ENCODE assay signal across 21 cellular contexts in the genomic region with DNA sequence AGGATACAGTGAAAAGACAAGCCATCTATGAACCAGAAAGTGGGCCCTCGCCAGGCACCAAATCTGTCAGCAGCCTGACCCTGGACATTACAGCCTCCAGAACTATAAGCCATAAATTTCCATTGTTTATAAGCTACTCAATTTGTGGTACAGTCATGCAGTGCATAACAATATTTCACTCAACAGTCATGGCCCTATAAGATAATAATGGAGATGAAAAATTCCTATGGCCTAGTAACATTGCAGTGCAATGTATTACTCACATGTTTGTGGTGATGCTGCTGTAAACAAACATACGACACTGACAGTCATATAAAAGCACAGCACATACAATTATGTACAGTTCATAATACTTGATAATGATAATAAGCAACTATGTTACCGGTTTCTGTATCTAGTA. TPM values are rescaled to one million over a fixed set of nuclear protein-coding genes. Genes with fewer than 3 reads are reported as not detected.
A peak's percentile ranks its signal among the peaks of the same experiment; 100 is the strongest.
DNase-seq lines count a peak whose midpoint lies in the region; ATAC-seq, FAIRE-seq and TF ChIP-seq lines count a peak whose summit lies in the region.
"Had no signal": no experiment of that assay in that cellular context is flagged by ENCODE, and none has a peak within 500 bp of the region (broad histone marks: within the 10 kb centered on the region; RNA-seq: fewer than 3 reads in every experiment).

No MANE protein-coding gene starts in this region.

- no peak for TF ChIP-seq POLR2A in GM12891 (IDR thresholded peaks at IDR 0.05; ENCODE audit: low read depth, low read length)

- H3K36me3 ChIP-seq in MG63 (no peaks in the 10 kb centered on the region), osteoblast (ENCODE audit: insufficient read depth, low read length) (no peaks in the 10 kb centered on the region)

- DNase-seq in GM12891 (ENCODE audit: insufficient read length, low spot score) (no peak), MG63 (peak; percentile 9), amniotic epithelial cell (ENCODE audit: low read depth) (peak; percentile 79), iris pigment epithelial cell (ENCODE audit: low read depth) (peak; percentile 30), osteoblast (ENCODE audit: insufficient read length, low spot score, missing footprints) (no peak), Ammon's horn (ENCODE audit: low spot score) (no peak)
- DNase-seq: Caco-2; CD4-positive, CD25-positive, alpha-beta regulatory T cell; DMS153; EL; MV-4-11; NCI-H1417; NCI-H187 treated with DMSO at 0.1 percent for 48 hours; NCI-H446; NCI-H748 treated with DMSO at 0.1 percent for 48 hours; PC-9 had no signal

- no peaks in the 10 kb centered on the region for H3K4me1 ChIP-seq in osteoblast (ENCODE audit: insufficient read depth, low read length)
- H3K4me1 ChIP-seq: Caco-2 had no signal

- H3K4me2 ChIP-seq in osteoblast (ENCODE audit: insufficient read depth, low read length): no peak overlapping the region
- H3K4me2 ChIP-seq: PC-9 had no signal

- H2AFZ ChIP-seq in osteoblast (ENCODE audit: low read length): no peak overlapping the region
- H2AFZ ChIP-seq: PC-9 had no signal

- H3K79me2 ChIP-seq in osteoblast (ENCODE audit: insufficient read depth, low read length): no peaks in the 10 kb centered on the region

- ATAC-seq in HG02885 (IDR thresholded peaks at IDR 0.05; ENCODE audit: poor library complexity, unreplicated experiment) (no peak), GM18520 (IDR thresholded peaks at IDR 0.05; ENCODE audit: unreplicated experiment) (no peak)

- H3K9me3 ChIP-seq in MG63: no peaks in the 10 kb centered on the region
- H3K9me3 ChIP-seq in osteoblast (ENCODE audit: low read depth, low read length): no peaks in the 10 kb centered on the region
- H3K9me3 ChIP-seq: Caco-2 had no signal

- no peak overlapping the region for H3K27ac ChIP-seq in osteoblast (ENCODE audit: low read depth, low read length)
- H3K27ac ChIP-seq: PC-9, SK-N-MC had no signal

- H3K27me3 ChIP-seq in MG63: no peaks in the 10 kb centered on the region
- peaks cover 10% of the 10 kb centered on the region for H3K27me3 ChIP-seq in osteoblast (ENCODE audit: insufficient read depth, low read length)

- FAIRE-seq in GM12891 (lab: Jason Lieb, UNC): peak; percentile 72
- FAIRE-seq: H54 had no signal

- no peaks in the 10 kb centered on the region for H4K20me1 ChIP-seq in osteoblast (ENCODE audit: insufficient read depth, low read length)

- H3K4me3 ChIP-seq in MG63 (no peak overlapping the region), osteoblast (ENCODE audit: insufficient read depth, low read length) (no peak overlapping the region)
- H3K4me3 ChIP-seq: PC-9, SK-N-MC had no signal

- no peak for TF ChIP-seq CTCF in osteoblast (IDR thresholded peaks at IDR 0.05; ENCODE audit: extremely low read depth, low read depth, low read length)

TF ChIP-seq in GM12891, 5 proteins besides CTCF, POLR2A, EP300 and RAD21:
- TF ChIP-seq POLR2AphosphoS5 (IDR thresholded peaks at IDR 0.05; ENCODE audit: low read depth, low read length) (no peak), POU2F2 (IDR thresholded peaks at IDR 0.05; ENCODE audit: low read depth, low read length) (no peak), SPI1 (IDR thresholded peaks at IDR 0.05; ENCODE audit: low read depth, low read length) (no peak), PAX5 (IDR thresholded peaks at IDR 0.05; ENCODE audit: insufficient read depth, low read length, severe bottlenecking) (no peak), TAF1 (IDR thresholded peaks at IDR 0.05; ENCODE audit: low read depth, low read length) (no peak)

RNA-seq across cellular contexts. Expression of a gene that starts 17.1 kb away (rescaled TPM):
- 24.5 TPM for polyA plus RNA-seq in GM12891 (2012; ENCODE audit: low read depth, missing spikeins)
- 0.07 TPM in 1 of 2 replicates, not detected in the other for total RNA-seq in MG63 (2014; rRNA removed; shearing (Covaris generic); ENCODE audit: low replicate concordance)
- 2.4 and 3.3 TPM in 2 replicates for total RNA-seq in osteoblast
- total RNA-seq: Caco-2, HT1080 had no signal

RNA-seq across cellular contexts. Expression of a gene that starts 34.9 kb away (rescaled TPM):
- 10.3 TPM for polyA plus RNA-seq in GM12891 (2012; ENCODE audit: low read depth, missing spikeins)
- 0.82 TPM in 1 of 2 replicates, not detected in the other for total RNA-seq in MG63 (2014; rRNA removed; shearing (Covaris generic); ENCODE audit: low replicate concordance)
- 5.1 and 7.4 TPM in 2 replicates for total RNA-seq in osteoblast
- total RNA-seq: Caco-2 had no signal

RNA-seq across cellular contexts. Expression of a gene that starts 38.9 kb away (rescaled TPM):
- 52.6 TPM for polyA plus RNA-seq in GM12891 (2012; ENCODE audit: low read depth, missing spikeins)
- total RNA-seq in MG63 (2014; rRNA removed; shearing (Covaris generic); ENCODE audit: low replicate concordance): not detected in 2 replicates
- under 0.01 TPM in 1 of 2 replicates, not detected in the other for total RNA-seq in osteoblast
- total RNA-seq: Caco-2, HT1080, PC-9 had no signal

RNA-seq across cellular contexts. Expression of a gene that starts 45.9 kb away (rescaled TPM):
- 5.2 TPM for polyA plus RNA-seq in GM12891 (2012; ENCODE audit: low read depth, missing spikeins)
- total RNA-seq in MG63 (2014; rRNA removed; shearing (Covaris generic); ENCODE audit: low replicate concordance): 40.7 and 56.7 TPM in 2 replicates
- total RNA-seq in osteoblast: 352 and 392 TPM in 2 replicates
- total RNA-seq: CD4-positive, CD25-positive, alpha-beta regulatory T cell had no signal
- polyA plus RNA-seq: CD4-positive, CD25-positive, alpha-beta regulatory T cell had no signal

Comparison
In these comparisons a context has a peak if more than half of its experiments do, and no peak if none do; other contexts are left out.
1. DNase-seq: peak in MG63 (single experiment), amniotic epithelial cell (single experiment) and iris pigment epithelial cell (single experiment); none in GM12891 (single experiment), osteoblast (single experiment) and Ammon's horn (single experiment).